21 cellular contexts compared by ENCODE assay signal in genomic region chr13:95368998-95369397, GRCh38.
"Had no signal": no experiment of that assay in that cellular context is flagged by ENCODE, and none has a peak within 500 bp of the region (broad histone marks: within the 10 kb centered on the region; RNA-seq: fewer than 3 reads in every experiment).

No MANE protein-coding gene starts in this region.

- H3K4me1 Mint-ChIP-seq: memory B cell; neural progenitor cell; stimulated activated naive CD8-positive, alpha-beta T cell treated with anti-CD3 and anti-CD28 coated beads, Interleukin-15, amount 100 ng/mL, for 72 hours had no signal

- H3K27ac ChIP-seq: colonic mucosa, gastrocnemius medialis, hepatocyte, neural progenitor cell, parathyroid adenoma, right lobe of liver, suprapubic skin, transverse colon had no signal

- H3K27me3 ChIP-seq: colonic mucosa, gastrocnemius medialis, hepatocyte, neural progenitor cell, right lobe of liver, suprapubic skin, transverse colon had no signal

- ATAC-seq: gastrocnemius medialis; left lobe of liver; natural killer cell treated with Interleukin-12 subunit alpha and Interleukin-12 subunit beta and Interleukin-15 and Interleukin-18, amount 100 ng/mL, for 72 hours; right lobe of liver; stimulated activated naive CD8-positive, alpha-beta T cell treated with anti-CD3 and anti-CD28 coated beads, Interleukin-15, amount 100 ng/mL, for 72 hours had no signal

- DNase-seq: colonic mucosa; dermis blood vessel endothelial cell; effector memory CD4-positive, alpha-beta T cell; gastrocnemius medialis; head of caudate nucleus; kidney; right lobe of liver; small intestine; stimulated activated CD4-positive, alpha-beta T cell treated with anti-CD3 and anti-CD28 coated beads, Interleukin-15, amount 100 ng/mL, for 24 hours; stimulated activated CD4-positive, alpha-beta T cell treated with anti-CD3 and anti-CD28 coated beads, Interleukin-2, amount 100 ng/mL, for 48 hours; stimulated activated naive CD4-positive, alpha-beta T cell; stimulated activated naive CD8-positive, alpha-beta T cell treated with anti-CD3 and anti-CD28 coated beads, Interleukin-15, amount 100 ng/mL, for 72 hours; transverse colon had no signal

- H3K27me3 Mint-ChIP-seq: stimulated activated naive CD8-positive, alpha-beta T cell treated with anti-CD3 and anti-CD28 coated beads, Interleukin-15, amount 100 ng/mL, for 72 hours had no signal

- H3K27ac Mint-ChIP-seq: memory B cell; natural killer cell treated with Interleukin-12 subunit alpha and Interleukin-12 subunit beta and Interleukin-15 and Interleukin-18, amount 100 ng/mL, for 72 hours; neural progenitor cell; progenitor cell of endocrine pancreas; stimulated activated naive CD8-positive, alpha-beta T cell treated with anti-CD3 and anti-CD28 coated beads, Interleukin-15, amount 100 ng/mL, for 72 hours had no signal

- H3K4me1 ChIP-seq: colonic mucosa, gastrocnemius medialis, neural progenitor cell, parathyroid adenoma, right lobe of liver, suprapubic skin, transverse colon had no signal

- H3K9me3 Mint-ChIP-seq: memory B cell; natural killer cell treated with Interleukin-12 subunit alpha and Interleukin-12 subunit beta and Interleukin-15 and Interleukin-18, amount 100 ng/mL, for 72 hours had no signal

- H3K36me3 Mint-ChIP-seq: memory B cell; natural killer cell treated with Interleukin-12 subunit alpha and Interleukin-12 subunit beta and Interleukin-15 and Interleukin-18, amount 100 ng/mL, for 72 hours had no signal

- H3K4me3 Mint-ChIP-seq: memory B cell; natural killer cell treated with Interleukin-12 subunit alpha and Interleukin-12 subunit beta and Interleukin-15 and Interleukin-18, amount 100 ng/mL, for 72 hours; neural progenitor cell; stimulated activated naive CD8-positive, alpha-beta T cell treated with anti-CD3 and anti-CD28 coated beads, Interleukin-15, amount 100 ng/mL, for 72 hours had no signal
